21 cellular contexts compared by ENCODE assay signal in genomic region chr5:105146867-105147266, GRCh38.
DNase-seq lines count a peak whose midpoint lies in the region; ATAC-seq, FAIRE-seq and TF ChIP-seq lines count a peak whose summit lies in the region.
"Had no signal": no experiment of that assay in that cellular context is flagged by ENCODE, and none has a peak within 500 bp of the region (broad histone marks: within the 10 kb centered on the region; RNA-seq: fewer than 3 reads in every experiment).

No MANE protein-coding gene starts in this region.

- no peaks in the 10 kb centered on the region for H3K79me2 ChIP-seq in SK-N-SH (ENCODE audit: insufficient read depth)

- ATAC-seq in SK-N-SH treated with all-trans-retinoic acid at 6 μM for 48 hours: peak; percentile 66; the same call in 1 of the 3 replicates
- ATAC-seq in activated CD8-positive, alpha-beta T cell treated with anti-CD3 and anti-CD28 coated beads for 36 hours: no peak
- no peak for ATAC-seq in upper lobe of left lung (ENCODE audit: low FRiP score in 2 of 2)

- no peak for TF ChIP-seq POLR2A in upper lobe of left lung (IDR thresholded peaks at IDR 0.05)

- peak; percentile 63 for FAIRE-seq in endometrium (lab: Jason Lieb, UNC)
- FAIRE-seq: A204.1, D721Med, GM12892, H1 had no signal

- H3K27ac ChIP-seq in SK-N-SH (ENCODE audit: low read depth in 2 of 2, low read length in 1 of 2): no peak overlapping the region
- H3K27ac ChIP-seq in upper lobe of left lung: no peak overlapping the region
- H3K27ac ChIP-seq: BLaER1 treated with 17β-estradiol and CSF1 and Interleukin-3, amounts not matched to agents 10 nM and 100 nM; SK-N-MC had no signal

- H3K4me2 ChIP-seq in SK-N-SH: no peak overlapping the region
- H3K4me2 ChIP-seq: BLaER1 treated with 17β-estradiol and CSF1 and Interleukin-3, amounts not matched to agents 10 nM and 100 nM had no signal

- intact Hi-C loops in activated CD8-positive, alpha-beta T cell treated with anti-CD3 and anti-CD28 coated beads for 36 hours (cut with micrococcal nuclease): no loop called here

- no peak for TF ChIP-seq RAD21 in SK-N-SH (IDR thresholded peaks at IDR 0.05; ENCODE audit: low read length)

- no peaks in the 10 kb centered on the region for H4K20me1 ChIP-seq in SK-N-SH (ENCODE audit: insufficient read depth)
- H4K20me1 ChIP-seq: BLaER1 treated with 17β-estradiol and CSF1 and Interleukin-3, amounts not matched to agents 10 nM and 100 nM had no signal

- H3K4me3 ChIP-seq in SK-N-SH (ENCODE audit: low read depth in 2 of 2, low read length in 1 of 2) (no peak overlapping the region), upper lobe of left lung (no peak overlapping the region)
- H3K4me3 ChIP-seq: BLaER1 treated with 17β-estradiol and CSF1 and Interleukin-3, amounts not matched to agents 10 nM and 100 nM; SK-N-MC had no signal

- 48% methylated on average over 2 of the region's 2 CpGs for WGBS in SK-N-SH (ENCODE audit: low lambda C conversion rate)
- WGBS in upper lobe of left lung, 2 donors: 47 to 56% methylated on average over 2 of the region's 2 CpGs

- peaks cover 2% of the 10 kb centered on the region for H3K9me3 Mint-ChIP-seq in activated CD8-positive, alpha-beta T cell treated with anti-CD3 and anti-CD28 coated beads for 36 hours

- CTCF ChIA-PET in SK-N-SH (lab: Yijun Ruan, JAX): interaction anchor here (1.5 kb wide), 1 partner anchor 1338 kb away, joined by 5 read pairs; no protein-coding TSS in a partner anchor
- CTCF ChIA-PET in activated CD8-positive, alpha-beta T cell treated with anti-CD3 and anti-CD28 coated beads for 36 hours (lab: Charles Lee): no interaction called here

- H3K4me3 Mint-ChIP-seq in activated CD8-positive, alpha-beta T cell treated with anti-CD3 and anti-CD28 coated beads for 36 hours: no peak overlapping the region
- H3K4me3 Mint-ChIP-seq: CD8-positive, alpha-beta memory T cell had no signal

- H3K4me1 ChIP-seq in SK-N-SH (ENCODE audit: control insufficient read depth in 1 of 2, insufficient read depth in 2 of 2, low read depth in 1 of 2, low read length in 1 of 2): no peaks in the 10 kb centered on the region
- H3K4me1 ChIP-seq in upper lobe of left lung: no peaks in the 10 kb centered on the region
- H3K4me1 ChIP-seq: BLaER1 treated with 17β-estradiol and CSF1 and Interleukin-3, amounts not matched to agents 10 nM and 100 nM had no signal

- H3K36me3 ChIP-seq in SK-N-SH (replicated peaks in 1 of 2; ENCODE audit: control insufficient read depth in 1 of 2, insufficient read depth in 2 of 2, low read length in 1 of 2) (no peaks in the 10 kb centered on the region), upper lobe of left lung (no peaks in the 10 kb centered on the region)
- H3K36me3 ChIP-seq: BLaER1 treated with 17β-estradiol and CSF1 and Interleukin-3, amounts not matched to agents 10 nM and 100 nM had no signal

- no peaks in the 10 kb centered on the region for H3K27me3 Mint-ChIP-seq in activated CD8-positive, alpha-beta T cell treated with anti-CD3 and anti-CD28 coated beads for 36 hours
- H3K27me3 Mint-ChIP-seq: CD8-positive, alpha-beta memory T cell had no signal

- H2AFZ ChIP-seq in SK-N-SH (ENCODE audit: low read depth): no peak overlapping the region

- TF ChIP-seq CTCF in SK-N-SH (IDR thresholded peaks at IDR 0.05): no peak
- no peak for TF ChIP-seq CTCF in activated CD8-positive, alpha-beta T cell treated with anti-CD3 and anti-CD28 coated beads for 36 hours (IDR thresholded peaks at IDR 0.05)
- no peak for TF ChIP-seq CTCF in upper lobe of left lung (IDR thresholded peaks at IDR 0.05)

- H3K27me3 ChIP-seq in SK-N-SH (ENCODE audit: insufficient read depth) (no peaks in the 10 kb centered on the region), upper lobe of left lung (no peaks in the 10 kb centered on the region)
- H3K27me3 ChIP-seq: BLaER1 treated with 17β-estradiol and CSF1 and Interleukin-3, amounts not matched to agents 10 nM and 100 nM had no signal

- TF ChIP-seq EP300 in SK-N-SH (IDR thresholded peaks at IDR 0.05; ENCODE audit: borderline replicate concordance in 1 of 2, low read depth in 1 of 2, low read length in 1 of 2) (no peak), upper lobe of left lung (IDR thresholded peaks at IDR 0.05) (no peak)

- no peaks in the 10 kb centered on the region for H3K9me2 ChIP-seq in SK-N-SH

- H3K27ac Mint-ChIP-seq in activated CD8-positive, alpha-beta T cell treated with anti-CD3 and anti-CD28 coated beads for 36 hours: no peak overlapping the region
- H3K27ac Mint-ChIP-seq: CD8-positive, alpha-beta memory T cell had no signal

- H3K9ac ChIP-seq in SK-N-SH: no peak overlapping the region
- H3K9ac ChIP-seq: BLaER1 treated with 17β-estradiol and CSF1 and Interleukin-3, amounts not matched to agents 10 nM and 100 nM had no signal

- DNase-seq in SK-N-SH (no peak), RKO (ENCODE audit: low spot score) (peak; percentile 25), retina (no peak), upper lobe of left lung (no peak)
- no peak for DNase-seq in stimulated activated CD4-positive, alpha-beta T cell treated with anti-CD3 and anti-CD28 coated beads, Interleukin-15, amount 100 ng/mL, for 24 hours
- no peak for DNase-seq in activated CD8-positive, alpha-beta T cell treated with anti-CD3 and anti-CD28 coated beads for 36 hours
- DNase-seq: CD8-positive, alpha-beta memory T cell; IMR-90; Karpas-422; NCI-H1417; NCI-H187 treated with DMSO at 0.1 percent for 48 hours; NCI-H82; Right ventricle myocardium superior had no signal

- H3K36me3 Mint-ChIP-seq in activated CD8-positive, alpha-beta T cell treated with anti-CD3 and anti-CD28 coated beads for 36 hours (ENCODE audit: low read depth): no peaks in the 10 kb centered on the region
- H3K36me3 Mint-ChIP-seq: CD8-positive, alpha-beta memory T cell had no signal

- no peaks in the 10 kb centered on the region for H3F3A ChIP-seq in SK-N-SH (replicated peaks; ENCODE audit: insufficient read depth)

- no peaks in the 10 kb centered on the region; the same call in 1 of the 2 replicates for H3K9me3 ChIP-seq in SK-N-SH
- no peaks in the 10 kb centered on the region for H3K9me3 ChIP-seq in upper lobe of left lung
- H3K9me3 ChIP-seq: BLaER1 treated with 17β-estradiol and CSF1 and Interleukin-3, amounts not matched to agents 10 nM and 100 nM had no signal

- POLR2A ChIA-PET in SK-N-SH (lab: Yijun Ruan, JAX): no interaction called here
- POLR2A ChIA-PET in activated CD8-positive, alpha-beta T cell treated with anti-CD3 and anti-CD28 coated beads for 36 hours (lab: Charles Lee): no interaction called here

- H3K4me1 Mint-ChIP-seq in activated CD8-positive, alpha-beta T cell treated with anti-CD3 and anti-CD28 coated beads for 36 hours (ENCODE audit: low read depth): no peaks in the 10 kb centered on the region
- H3K4me1 Mint-ChIP-seq: CD8-positive, alpha-beta memory T cell had no signal

TF ChIP-seq in SK-N-SH treated with all-trans-retinoic acid at 6 μM for 48 hours, 23 proteins besides CTCF, POLR2A, EP300 and RAD21:
- TF ChIP-seq PATZ1 (CRISPR knock-in tag; IDR thresholded peaks at IDR 0.05; ENCODE audit: borderline replicate concordance): no peak
- no peak for TF ChIP-seq ARNTL (CRISPR knock-in tag; IDR thresholded peaks at IDR 0.05; ENCODE audit: borderline replicate concordance, low read depth)
- TF ChIP-seq SNAI2 (CRISPR knock-in tag; IDR thresholded peaks at IDR 0.05): no peak

TF ChIP-seq in SK-N-SH, 30 proteins besides CTCF, POLR2A, EP300 and RAD21:
- TF ChIP-seq POLR2AphosphoS5 (IDR thresholded peaks at IDR 0.05; ENCODE audit: low read depth, low read length): no peak
- TF ChIP-seq TAF1 (IDR thresholded peaks at IDR 0.05; ENCODE audit: borderline replicate concordance, low read depth, low read length): no peak
